13 cellular contexts compared by ENCODE assay signal in the genomic region with DNA sequence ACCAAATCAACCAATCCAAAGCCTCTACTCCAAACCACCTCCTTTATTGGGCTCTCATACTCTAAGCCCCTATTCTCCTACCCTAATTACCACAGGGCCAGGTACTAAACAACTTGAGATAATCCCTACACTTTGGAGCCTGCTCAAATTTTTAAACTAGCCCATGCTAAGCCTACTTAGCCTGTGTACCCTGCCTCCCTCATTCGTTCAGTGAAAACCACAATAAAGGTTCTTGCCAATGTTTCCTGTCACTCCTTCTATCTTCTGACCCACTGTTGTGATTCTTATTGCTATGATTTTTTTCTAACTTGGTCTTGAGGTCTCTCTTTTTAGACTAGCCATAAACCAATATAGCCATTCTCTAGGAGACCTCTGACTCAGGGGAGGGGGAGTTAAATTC. TPM values are rescaled to one million over a fixed set of nuclear protein-coding genes. Genes with fewer than 3 reads are reported as not detected.
A peak's percentile ranks its signal among the peaks of the same experiment; 100 is the strongest.
DNase-seq lines count a peak whose midpoint lies in the region; ATAC-seq lines count a peak whose summit lies in the region.
"Not testable (repeated sequence)": the region's sequence is repeated elsewhere in the genome, so short reads cannot be mapped to it uniquely, and the experiment has no call there.
"Had no signal": no experiment of that assay in that cellular context is flagged by ENCODE, and none has a peak within 500 bp of the region (broad histone marks: within the 10 kb centered on the region; RNA-seq: fewer than 3 reads in every experiment).

No MANE protein-coding gene starts in this region.

- H3K27me3 Mint-ChIP-seq in CD8-positive, alpha-beta memory T cell; T-cell; activated CD4-positive, alpha-beta T cell treated with anti-CD3 and anti-CD28 coated beads, Interleukin-2, amount 10 ng/mL, durations not matched to agents 7 days and 5 days; activated T-cell treated with anti-CD3 and anti-CD28 coated beads, Interleukin-2, amount 50 U/mL, for 4 hours (ENCODE audit: low read depth); activated naive CD4-positive, alpha-beta T cell treated with anti-CD3 and anti-CD28 coated beads, Interleukin-2, amount 50 U/mL, for 24 hours; effector memory CD8-positive, alpha-beta T cell; natural killer cell treated with Interleukin-12 subunit alpha and Interleukin-12 subunit beta and Interleukin-15 and Interleukin-18, amount 100 ng/mL, for 72 hours: not testable (repeated sequence)

- not testable (repeated sequence) for H3K36me3 ChIP-seq in CD8-positive, alpha-beta memory T cell (ENCODE audit: insufficient read depth, low read length)

- not testable (repeated sequence) for H3K27ac ChIP-seq in CD8-positive, alpha-beta memory T cell (ENCODE audit: low read depth, low read length)

- CTCF ChIA-PET in CD8-positive, alpha-beta memory T cell (lab: Charles Lee): not testable (repeated sequence)
- CTCF ChIA-PET in T-cell (lab: Charles Lee): interaction anchor here in 1 of 2 donors (0.6 kb wide), 1 partner anchor 20 kb away, joined by 8 read pairs; no protein-coding TSS in a partner anchor
- CTCF ChIA-PET in activated CD4-positive, alpha-beta T cell treated with anti-CD3 and anti-CD28 coated beads, Interleukin-2, amount 10 ng/mL, durations not matched to agents 7 days and 5 days (lab: Charles Lee): interaction anchor here (0.7 kb wide), 1 partner anchor 82 kb away, joined by 3 read pairs; no protein-coding TSS in a partner anchor

- H3K27me3 ChIP-seq in CD8-positive, alpha-beta memory T cell (ENCODE audit: insufficient read depth, low read length, poor library complexity, severe bottlenecking): not testable (repeated sequence)

- peak overlapping the region; percentile 13 to 96 (median 88) for H3K27ac Mint-ChIP-seq in CD8-positive, alpha-beta memory T cell
- peak overlapping the region; percentile 91 to 94 for H3K27ac Mint-ChIP-seq in T-cell
- H3K27ac Mint-ChIP-seq in activated CD4-positive, alpha-beta T cell treated with anti-CD3 and anti-CD28 coated beads, Interleukin-2, amount 10 ng/mL, durations not matched to agents 7 days and 5 days: not testable (repeated sequence)
- peak overlapping the region; percentile 84 for H3K27ac Mint-ChIP-seq in activated naive CD4-positive, alpha-beta T cell treated with anti-CD3 and anti-CD28 coated beads, Interleukin-2, amount 50 U/mL, for 24 hours
- peak overlapping the region; percentile 76 to 78 for H3K27ac Mint-ChIP-seq in effector memory CD8-positive, alpha-beta T cell
- H3K27ac Mint-ChIP-seq in natural killer cell treated with Interleukin-12 subunit alpha and Interleukin-12 subunit beta and Interleukin-15 and Interleukin-18, amount 100 ng/mL, for 72 hours: peak overlapping the region; percentile 34 to 42

- H3K4me3 ChIP-seq in CD8-positive, alpha-beta memory T cell (ENCODE audit: low read length): not testable (repeated sequence)

- peak overlapping the region in 6 of 7 donors; percentile 2 to 65 (median 46) for H3K4me3 Mint-ChIP-seq in CD8-positive, alpha-beta memory T cell
- H3K4me3 Mint-ChIP-seq in T-cell: peak overlapping the region in 1 of 3 donors; percentile 34
- peak overlapping the region; percentile 43 for H3K4me3 Mint-ChIP-seq in activated CD4-positive, alpha-beta T cell treated with anti-CD3 and anti-CD28 coated beads, Interleukin-2, amount 10 ng/mL, durations not matched to agents 7 days and 5 days
- H3K4me3 Mint-ChIP-seq in activated T-cell treated with anti-CD3 and anti-CD28 coated beads, Interleukin-2, amount 50 U/mL, for 4 hours: peak overlapping the region; percentile 13
- H3K4me3 Mint-ChIP-seq in activated naive CD4-positive, alpha-beta T cell treated with anti-CD3 and anti-CD28 coated beads, Interleukin-2, amount 50 U/mL, for 24 hours: peak overlapping the region; percentile 49
- H3K4me3 Mint-ChIP-seq in effector memory CD8-positive, alpha-beta T cell: peak overlapping the region; percentile 40 to 52
- H3K4me3 Mint-ChIP-seq in natural killer cell treated with Interleukin-12 subunit alpha and Interleukin-12 subunit beta and Interleukin-15 and Interleukin-18, amount 100 ng/mL, for 72 hours: peak overlapping the region; percentile 30

- not testable (repeated sequence) for H3K9me3 ChIP-seq in CD8-positive, alpha-beta memory T cell (ENCODE audit: low read length)

- POLR2A ChIA-PET in CD8-positive, alpha-beta memory T cell (lab: Charles Lee); activated CD4-positive, alpha-beta T cell treated with anti-CD3 and anti-CD28 coated beads, Interleukin-2, amount 10 ng/mL, durations not matched to agents 7 days and 5 days (lab: Charles Lee): not testable (repeated sequence)
- POLR2A ChIA-PET in T-cell (lab: Charles Lee): interaction anchor here in 1 of 2 donors (0.7 kb wide), 1 partner anchor 139 kb away, joined by 3 read pairs; no protein-coding TSS in a partner anchor

- DNase-seq in CD8-positive, alpha-beta memory T cell; T-cell; activated CD4-positive, alpha-beta T cell treated with anti-CD3 and anti-CD28 coated beads, Interleukin-2, amount 10 ng/mL, durations not matched to agents 7 days and 5 days; activated T-cell treated with anti-CD3 and anti-CD28 coated beads, Interleukin-2, amount 50 U/mL, for 4 hours; effector memory CD8-positive, alpha-beta T cell; natural killer cell treated with Interleukin-12 subunit alpha and Interleukin-12 subunit beta and Interleukin-15 and Interleukin-18, amount 100 ng/mL, for 72 hours (ENCODE audit: low spot score): not testable (repeated sequence)

- peak in 3 of 4 experiments; percentile 24 to 71 (median 56) for ATAC-seq in T-cell (replicated peaks in 1 of 4)
- ATAC-seq in activated T-cell treated with anti-CD3 and anti-CD28 coated beads, Interleukin-2, amount 50 U/mL, for 4 hours; natural killer cell treated with Interleukin-12 subunit alpha and Interleukin-12 subunit beta and Interleukin-15 and Interleukin-18, amount 100 ng/mL, for 72 hours: not testable (repeated sequence)
- ATAC-seq in effector memory CD8-positive, alpha-beta T cell (replicated peaks): peak; percentile 61

- H3K9me3 Mint-ChIP-seq in CD8-positive, alpha-beta memory T cell; T-cell; activated CD4-positive, alpha-beta T cell treated with anti-CD3 and anti-CD28 coated beads, Interleukin-2, amount 10 ng/mL, durations not matched to agents 7 days and 5 days; activated T-cell treated with anti-CD3 and anti-CD28 coated beads, Interleukin-2, amount 50 U/mL, for 4 hours; activated naive CD4-positive, alpha-beta T cell treated with anti-CD3 and anti-CD28 coated beads, Interleukin-2, amount 50 U/mL, for 24 hours; effector memory CD8-positive, alpha-beta T cell; natural killer cell treated with Interleukin-12 subunit alpha and Interleukin-12 subunit beta and Interleukin-15 and Interleukin-18, amount 100 ng/mL, for 72 hours: not testable (repeated sequence)

- H3K4me1 ChIP-seq in CD8-positive, alpha-beta memory T cell (ENCODE audit: insufficient read depth, low read length): peaks cover 14% of the 10 kb centered on the region

- H3K36me3 Mint-ChIP-seq in CD8-positive, alpha-beta memory T cell; activated CD4-positive, alpha-beta T cell treated with anti-CD3 and anti-CD28 coated beads, Interleukin-2, amount 10 ng/mL, durations not matched to agents 7 days and 5 days (ENCODE audit: low read depth); activated T-cell treated with anti-CD3 and anti-CD28 coated beads, Interleukin-2, amount 50 U/mL, for 4 hours (ENCODE audit: insufficient read depth); activated naive CD4-positive, alpha-beta T cell treated with anti-CD3 and anti-CD28 coated beads, Interleukin-2, amount 50 U/mL, for 24 hours; effector memory CD8-positive, alpha-beta T cell (ENCODE audit: insufficient read depth); natural killer cell treated with Interleukin-12 subunit alpha and Interleukin-12 subunit beta and Interleukin-15 and Interleukin-18, amount 100 ng/mL, for 72 hours: not testable (repeated sequence)
- H3K36me3 Mint-ChIP-seq in T-cell: peaks cover 12% of the 10 kb centered on the region

- H3K4me1 Mint-ChIP-seq in CD8-positive, alpha-beta memory T cell: peaks cover 33 to 44% (median 39%) of the 10 kb centered on the region in 3 donors
- peaks cover 23 to 50% (median 28%) of the 10 kb centered on the region in 3 donors for H3K4me1 Mint-ChIP-seq in T-cell
- peaks cover 27% of the 10 kb centered on the region for H3K4me1 Mint-ChIP-seq in activated CD4-positive, alpha-beta T cell treated with anti-CD3 and anti-CD28 coated beads, Interleukin-2, amount 10 ng/mL, durations not matched to agents 7 days and 5 days
- H3K4me1 Mint-ChIP-seq in activated T-cell treated with anti-CD3 and anti-CD28 coated beads, Interleukin-2, amount 50 U/mL, for 4 hours (ENCODE audit: low read depth): peaks cover 37% of the 10 kb centered on the region
- peaks cover 48% of the 10 kb centered on the region for H3K4me1 Mint-ChIP-seq in activated naive CD4-positive, alpha-beta T cell treated with anti-CD3 and anti-CD28 coated beads, Interleukin-2, amount 50 U/mL, for 24 hours
- H3K4me1 Mint-ChIP-seq in effector memory CD8-positive, alpha-beta T cell (ENCODE audit: low read depth in 2 of 2): peaks cover 11 to 36% of the 10 kb centered on the region in 2 donors
- peaks cover 15 to 22% of the 10 kb centered on the region in 2 donors for H3K4me1 Mint-ChIP-seq in natural killer cell treated with Interleukin-12 subunit alpha and Interleukin-12 subunit beta and Interleukin-15 and Interleukin-18, amount 100 ng/mL, for 72 hours (ENCODE audit: low read depth in 2 of 2)

RNA-seq across cellular contexts. Expression of gene PRSS1, which starts 48.3 kb away (rescaled TPM):
- total RNA-seq in CD8-positive, alpha-beta memory T cell: not detected
- polyA plus RNA-seq in CD8-positive, alpha-beta memory T cell: not detected
- 10 to 100 TPM in 3 of 5 donors, not detected in 2; 16.0 to 23.7 (median 20.8) TPM for total RNA-seq in T-cell
- not detected for total RNA-seq in activated CD4-positive, alpha-beta T cell treated with anti-CD3 and anti-CD28 coated beads, Interleukin-2, amount 10 ng/mL, durations not matched to agents 7 days and 5 days
- total RNA-seq in activated T-cell treated with anti-CD3 and anti-CD28 coated beads, Interleukin-2, amount 50 U/mL, for 4 hours: 10 to 100 TPM in 1 of 3 donors, 1 to 10 TPM in 2; 6.6 to 11.7 (median 9.2) TPM
- total RNA-seq in natural killer cell treated with Interleukin-12 subunit alpha and Interleukin-12 subunit beta and Interleukin-15 and Interleukin-18, amount 100 ng/mL, for 72 hours: not detected
- total RNA-seq: A673, Daoy, G401, IMR-90, Right ventricle myocardium superior, SJSA1 had no signal
- polyA plus RNA-seq: IMR-90 had no signal
